In the genomic region with DNA sequence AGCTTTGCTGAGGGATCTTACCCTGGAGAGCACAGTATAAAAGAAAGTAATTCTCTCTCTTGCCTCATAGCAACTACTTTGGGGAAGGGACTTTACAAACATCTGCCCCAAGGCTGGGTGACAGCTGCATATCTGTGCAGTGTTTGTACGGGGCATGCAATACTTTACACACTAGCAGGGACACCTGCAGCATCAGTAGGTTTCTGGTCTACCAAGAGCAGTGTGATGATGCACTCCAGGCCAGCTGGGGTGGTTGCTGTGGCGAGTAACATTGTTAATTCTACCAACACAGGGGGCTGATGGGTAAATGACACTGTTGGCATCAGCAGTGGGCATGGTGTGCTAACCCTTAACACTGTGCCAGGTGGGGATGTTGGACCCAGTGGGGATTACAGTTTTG, we compare ENCODE assay signal across 10 cellular contexts. TPM values are rescaled to one million over a fixed set of nuclear protein-coding genes. Genes with fewer than 3 reads are reported as not detected.
A peak's percentile ranks its signal among the peaks of the same experiment; 100 is the strongest.
DNase-seq lines count a peak whose midpoint lies in the region; ATAC-seq, FAIRE-seq and TF ChIP-seq lines count a peak whose summit lies in the region.
"Had no signal": no experiment of that assay in that cellular context is flagged by ENCODE, and none has a peak within 500 bp of the region (broad histone marks: within the 10 kb centered on the region; RNA-seq: fewer than 3 reads in every experiment).

No MANE protein-coding gene starts in this region.

- H3K36me3 ChIP-seq in OCI-LY3 (replicated peaks; ENCODE audit: low read depth, low read length) (no peaks in the 10 kb centered on the region), pancreas (no peaks in the 10 kb centered on the region), upper lobe of right lung (no peaks in the 10 kb centered on the region)

- H3K9me3 ChIP-seq in OCI-LY3 (ENCODE audit: insufficient read depth, low read length), result no peaks in the 10 kb centered on the region
- no peaks in the 10 kb centered on the region for H3K9me3 ChIP-seq in pancreas
- H3K9me3 ChIP-seq in upper lobe of right lung, result no peaks in the 10 kb centered on the region

- intact Hi-C loops in CD14-positive monocyte (cut with micrococcal nuclease) (loop anchor here (5.0 to 10.0 kb wide), 3 partner anchors 42 to 534 kb away; no protein-coding TSS in a partner anchor), pancreas (cut with DNase I) (no loop called here), upper lobe of right lung (cut with DNase I) (no loop called here)

- H3K4me3 Mint-ChIP-seq in CD14-positive monocyte, result no peak overlapping the region

- FAIRE-seq in pancreas (lab: Jason Lieb, UNC), result no peak

- no peak overlapping the region for H3K9ac ChIP-seq in OCI-LY3 (ENCODE audit: low read length)

- H3K27me3 ChIP-seq in OCI-LY3 (ENCODE audit: low read depth, low read length) (no peaks in the 10 kb centered on the region), pancreas (no peaks in the 10 kb centered on the region), upper lobe of right lung (no peaks in the 10 kb centered on the region)

- H3K4me1 Mint-ChIP-seq in CD14-positive monocyte, result peaks cover 60% of the 10 kb centered on the region

- no peak overlapping the region for H2AFZ ChIP-seq in OCI-LY3 (ENCODE audit: low read depth, low read length)

- peaks cover 6 to 15% (median 13%) of the 10 kb centered on the region in 3 donors for H3K27me3 Mint-ChIP-seq in CD14-positive monocyte (ENCODE audit: low read depth in 3 of 3)

- H3K4me3 ChIP-seq in OCI-LY3 (ENCODE audit: low read length) (no peak overlapping the region), pancreas (no peak overlapping the region), upper lobe of right lung (no peak overlapping the region)

- 74 to 84% methylated on average over 2 of the region's 2 CpGs for WGBS in pancreas, 2 donors

- no peaks in the 10 kb centered on the region for H4K20me1 ChIP-seq in OCI-LY3 (ENCODE audit: insufficient read depth, low read length)

- H3K36me3 Mint-ChIP-seq in CD14-positive monocyte, result peaks cover 2 to 3% of the 10 kb centered on the region in 2 donors

- H3K27ac Mint-ChIP-seq in CD14-positive monocyte, result peak overlapping the region in 6 of 7 donors; percentile 18 to 97 (median 86)

- DNase-seq in CD14-positive monocyte (ENCODE audit: low spot score) (no peak), retina (no peak), pancreas (no peak), COR-L47 (lab: John Stamatoyannopoulos, UW) (no peak), upper lobe of right lung (no peak)
- DNase-seq: NCI-H774 had no signal

- no peaks in the 10 kb centered on the region for H3K79me2 ChIP-seq in OCI-LY3 (ENCODE audit: low read length)

- H3K27ac ChIP-seq in OCI-LY3 (ENCODE audit: low read length) (peak overlapping the region; percentile 41), pancreas (no peak overlapping the region), upper lobe of right lung (no peak overlapping the region)

- H3K9me3 Mint-ChIP-seq in CD14-positive monocyte, result peaks cover 0 to 3% (median 0%) of the 10 kb centered on the region in 7 donors

- H3K4me2 ChIP-seq in OCI-LY3 (ENCODE audit: low read length), result peak overlapping the region; percentile 52

- TF ChIP-seq CTCF in CD14-positive monocyte (IDR thresholded peaks at IDR 0.05) (no peak), OCI-LY3 (IDR thresholded peaks at IDR 0.05; ENCODE audit: low read depth, low read length) (no peak), pancreas (IDR thresholded peaks at IDR 0.05) (no peak), upper lobe of right lung (IDR thresholded peaks at IDR 0.05) (no peak)

- ATAC-seq in GM18873 (IDR thresholded peaks at IDR 0.05; ENCODE audit: low FRiP score, unreplicated experiment), result peak; percentile 51
- ATAC-seq in HG02852 (IDR thresholded peaks at IDR 0.05; ENCODE audit: unreplicated experiment), result peak; percentile 59
- no peak for ATAC-seq in pancreas
- no peak for ATAC-seq in upper lobe of right lung
- ATAC-seq: esophagus mucosa had no signal

- H3K4me1 ChIP-seq in OCI-LY3 (ENCODE audit: low read length), result peaks cover 70% of the 10 kb centered on the region
- peaks cover 0 to 11% (median 9%) of the 10 kb centered on the region in 3 donors for H3K4me1 ChIP-seq in pancreas
- H3K4me1 ChIP-seq in upper lobe of right lung, result peaks cover 10% of the 10 kb centered on the region

RNA-seq across cellular contexts. Expression of gene ADTRP, which starts 48.0 kb away (rescaled TPM):
- under 1 TPM in 1 of 2 donors, not detected in 1; 0.20 TPM for polyA plus RNA-seq in CD14-positive monocyte
- total RNA-seq in pancreas, result under 1 TPM in 4 of 6 donors, not detected in 2; 0.09 to 0.44 (median 0.18) TPM
- under 1 TPM in 1 of 2 donors, not detected in 1; 0.34 TPM for polyA plus RNA-seq in pancreas
- total RNA-seq in upper lobe of right lung, result 21.0 TPM

Comparison
In these comparisons a context has a peak if more than half of its experiments do, and no peak if none do; other contexts are left out.
1. ATAC-seq: peak in GM18873 (single experiment) and HG02852 (single experiment); none in pancreas (0 of 4) and upper lobe of right lung (single experiment).
2. RNA of gene ADTRP, which starts 48.0 kb away (total RNA-seq): 21.0 TPM in upper lobe of right lung (single experiment); 0.09 to 0.44 TPM in pancreas; every median in the first group is over 10 times any median in the second.
3. intact Hi-C loops: an anchor here in CD14-positive monocyte (5.0 to 10.0 kb wide); none called in pancreas and upper lobe of right lung.